Comparison of ENCODE assay signal across 8 cellular contexts in genomic region chr13:36819811-36820140, GRCh38. TPM values are rescaled to one million over a fixed set of nuclear protein-coding genes. Genes with fewer than 3 reads are reported as not detected.
DNase-seq lines count a peak whose midpoint lies in the region; ATAC-seq and TF ChIP-seq lines count a peak whose summit lies in the region.

No MANE protein-coding gene starts in this region.

- H3K27me3 ChIP-seq in endodermal cell (ENCODE audit: control insufficient read depth, insufficient read depth, low read length, poor library complexity, severe bottlenecking) (no peaks in the 10 kb centered on the region), upper lobe of left lung (no peaks in the 10 kb centered on the region)

- H3K9me3 ChIP-seq in endodermal cell (ENCODE audit: control insufficient read depth, low read length) (peaks cover under 1% of the 10 kb centered on the region), upper lobe of left lung (no peaks in the 10 kb centered on the region)

- H3K27ac ChIP-seq in endodermal cell (ENCODE audit: low read depth, low read length) (no peak overlapping the region), upper lobe of left lung (peak overlapping the region; percentile 62 to 96 (median 79))

- peak; percentile 16 for ATAC-seq in GM19438 (IDR thresholded peaks at IDR 0.05; ENCODE audit: low read depth, unreplicated experiment)
- ATAC-seq in HG03520 (IDR thresholded peaks at IDR 0.05; ENCODE audit: unreplicated experiment): peak; percentile 7
- peak in 1 of 2 donors; percentile 5 for ATAC-seq in upper lobe of left lung (ENCODE audit: low FRiP score in 2 of 2)

- H3K4me3 ChIP-seq in endodermal cell (ENCODE audit: low read length) (peak overlapping the region; percentile 81), upper lobe of left lung (peak overlapping the region; percentile 68 to 98 (median 81))

- 3 to 5% methylated on average over 10 to 14 of the region's 14 CpGs for WGBS in endodermal cell (ENCODE audit: insufficient coverage in 1 of 2, insufficient read length in 1 of 2), 2 experiments
- 1% methylated on average over 14 of the region's 14 CpGs for whole genome bisulfite sequencing in upper lobe of left lung, 2 donors

- DNase-seq in COLO668 (lab: John Stamatoyannopoulos, UW; ENCODE audit: unreplicated experiment): peak; percentile 70
- peak; percentile 31 for DNase-seq in T-helper 2 cell treated with Interferon-gamma antibody and Interleukin-4, amounts not matched to agents 5 μg/mL and 100 μg/mL, for 36 hours (ENCODE audit: low spot score)
- no peak for DNase-seq in endodermal cell
- DNase-seq in nephron progenitor cell: no peak
- DNase-seq in upper lobe of left lung: peak in 1 of 2 donors; percentile 25
- no peak for DNase-seq in DMS153 (lab: John Stamatoyannopoulos, UW)

- TF ChIP-seq CTCF in endodermal cell (conservative IDR thresholded peaks at IDR 0.05) (no peak), nephron progenitor cell (IDR thresholded peaks at IDR 0.05) (no peak), upper lobe of left lung (IDR thresholded peaks at IDR 0.05) (no peak)

- H3K36me3 Mint-ChIP-seq in T-helper 2 cell treated with Interferon-gamma antibody and Interleukin-4, amounts not matched to agents 5 μg/mL and 100 μg/mL, for 36 hours (ENCODE audit: low read depth): peaks cover 16% of the 10 kb centered on the region
- H3K36me3 Mint-ChIP-seq in endodermal cell (ENCODE audit: low read depth): no peaks in the 10 kb centered on the region
- no peaks in the 10 kb centered on the region for H3K36me3 Mint-ChIP-seq in nephron progenitor cell (ENCODE audit: low read depth)

- peak overlapping the region; percentile 90 for H3K4me3 Mint-ChIP-seq in T-helper 2 cell treated with Interferon-gamma antibody and Interleukin-4, amounts not matched to agents 5 μg/mL and 100 μg/mL, for 36 hours
- H3K4me3 Mint-ChIP-seq in endodermal cell: peak overlapping the region; percentile 86
- peak overlapping the region; percentile 92 for H3K4me3 Mint-ChIP-seq in nephron progenitor cell

- peaks cover 14% of the 10 kb centered on the region for H3K27me3 Mint-ChIP-seq in T-helper 2 cell treated with Interferon-gamma antibody and Interleukin-4, amounts not matched to agents 5 μg/mL and 100 μg/mL, for 36 hours (ENCODE audit: low read depth)
- H3K27me3 Mint-ChIP-seq in endodermal cell (ENCODE audit: insufficient read depth) (no peaks in the 10 kb centered on the region), nephron progenitor cell (ENCODE audit: low read depth, poor library complexity) (peaks cover 4% of the 10 kb centered on the region)

- H3K9me3 Mint-ChIP-seq in T-helper 2 cell treated with Interferon-gamma antibody and Interleukin-4, amounts not matched to agents 5 μg/mL and 100 μg/mL, for 36 hours: no peaks in the 10 kb centered on the region
- H3K9me3 Mint-ChIP-seq in endodermal cell: no peaks in the 10 kb centered on the region
- H3K9me3 Mint-ChIP-seq in nephron progenitor cell: no peaks in the 10 kb centered on the region

- peak overlapping the region; percentile 89 for H3K27ac Mint-ChIP-seq in T-helper 2 cell treated with Interferon-gamma antibody and Interleukin-4, amounts not matched to agents 5 μg/mL and 100 μg/mL, for 36 hours
- H3K27ac Mint-ChIP-seq in endodermal cell (peak overlapping the region; percentile 89), nephron progenitor cell (no peak overlapping the region)

- TF ChIP-seq POLR2A in upper lobe of left lung (IDR thresholded peaks at IDR 0.05): no peak

- no peak for TF ChIP-seq EP300 in upper lobe of left lung (IDR thresholded peaks at IDR 0.05)

- H3K36me3 ChIP-seq in endodermal cell (ENCODE audit: control insufficient read depth, insufficient read depth, low read length) (no peaks in the 10 kb centered on the region), upper lobe of left lung (no peaks in the 10 kb centered on the region)

- H3K9ac ChIP-seq in endodermal cell (ENCODE audit: extremely low read depth, low read length, poor library complexity, severe bottlenecking): no peak overlapping the region

- peaks cover under 1% of the 10 kb centered on the region for H3K4me1 ChIP-seq in endodermal cell (ENCODE audit: control insufficient read depth, insufficient read depth, low read length)
- H3K4me1 ChIP-seq in upper lobe of left lung: peaks cover 17 to 39% (median 21%) of the 10 kb centered on the region in 4 donors

- H3K4me1 Mint-ChIP-seq in T-helper 2 cell treated with Interferon-gamma antibody and Interleukin-4, amounts not matched to agents 5 μg/mL and 100 μg/mL, for 36 hours (ENCODE audit: low read depth): peaks cover 47% of the 10 kb centered on the region
- H3K4me1 Mint-ChIP-seq in endodermal cell (peaks cover 32% of the 10 kb centered on the region), nephron progenitor cell (peaks cover 39% of the 10 kb centered on the region)

RNA-seq across cellular contexts. Expression of gene RFXAP, which starts 0.8 kb away (rescaled TPM):
- total RNA-seq in endodermal cell: 1 to 10 TPM; 8.9 to 9.7 TPM
- 11.9 TPM for polyA plus RNA-seq in endodermal cell (2013, experiment 1 of 2)
- 11.1 TPM for polyA plus RNA-seq in endodermal cell (2013, experiment 2 of 2)
- 10 to 100 TPM in 1 of 6 donors, 1 to 10 TPM in 5; 4.3 to 12.0 (median 6.7) TPM for total RNA-seq in upper lobe of left lung

Comparison
In these comparisons a context has a peak if more than half of its experiments do, and no peak if none do; other contexts are left out.
1. DNase-seq: peak in COLO668 (single experiment) and T-helper 2 cell treated with Interferon-gamma antibody and Interleukin-4, amounts not matched to agents 5 μg/mL and 100 μg/mL, for 36 hours (single experiment); none in endodermal cell (single experiment), nephron progenitor cell (single experiment) and DMS153 (single experiment).
2. Peak in every context shown above with its lines, with median percentiles within 50 percentile points of each other: H3K4me3 Mint-ChIP-seq.